22 cellular contexts compared by ENCODE assay signal in genomic region chr2:109202486-109202885, GRCh38.
"Had no signal": no experiment of that assay in that cellular context is flagged by ENCODE, and none has a peak within 500 bp of the region (broad histone marks: within the 10 kb centered on the region; RNA-seq: fewer than 3 reads in every experiment).

No MANE protein-coding gene starts in this region.

- H3K9ac ChIP-seq: KMS-11 had no signal

- H3K27me3 ChIP-seq: cardiac muscle cell had no signal

- H3K4me1 Mint-ChIP-seq: activated CD4-positive, alpha-beta T cell treated with anti-CD3 and anti-CD28 coated beads for 36 hours had no signal

- H3K4me3 Mint-ChIP-seq: activated CD4-positive, alpha-beta T cell treated with anti-CD3 and anti-CD28 coated beads for 36 hours; activated CD8-positive, alpha-beta T cell treated with anti-CD3 and anti-CD28 coated beads for 36 hours; activated naive CD8-positive, alpha-beta T cell treated with anti-CD3 and anti-CD28 coated beads, Interleukin-2, amount 50 U/mL, for 24 hours; activated T-cell treated with anti-CD3 and anti-CD28 coated beads, Interleukin-2, amount 50 U/mL, for 4 hours; T-helper 17 cell had no signal

- H3K36me3 Mint-ChIP-seq: activated naive CD4-positive, alpha-beta T cell treated with anti-CD3 and anti-CD28 coated beads, Interleukin-2, amount 50 U/mL, for 72 hours had no signal

- H3K4me2 ChIP-seq: KMS-11 had no signal

- ATAC-seq: activated CD4-positive, alpha-beta T cell treated with anti-CD3 and anti-CD28 coated beads for 36 hours; activated CD8-positive, alpha-beta T cell treated with anti-CD3 and anti-CD28 coated beads for 36 hours; activated naive CD4-positive, alpha-beta T cell treated with anti-CD3 and anti-CD28 coated beads, Interleukin-2, amount 50 U/mL, for 72 hours; activated naive CD8-positive, alpha-beta T cell treated with anti-CD3 and anti-CD28 coated beads, Interleukin-2, amount 50 U/mL, for 24 hours; activated T-cell treated with anti-CD3 and anti-CD28 coated beads, Interleukin-2, amount 50 U/mL, for 4 hours; PC-3; T-helper 17 cell had no signal

- H3K36me3 ChIP-seq: brain microvascular endothelial cell, cardiac muscle cell had no signal

- H3K9me3 Mint-ChIP-seq: activated CD8-positive, alpha-beta T cell treated with anti-CD3 and anti-CD28 coated beads for 36 hours; activated naive CD4-positive, alpha-beta T cell treated with anti-CD3 and anti-CD28 coated beads, Interleukin-2, amount 50 U/mL, for 72 hours; activated naive CD8-positive, alpha-beta T cell treated with anti-CD3 and anti-CD28 coated beads, Interleukin-2, amount 50 U/mL, for 24 hours; activated T-cell treated with anti-CD3 and anti-CD28 coated beads, Interleukin-2, amount 50 U/mL, for 4 hours had no signal

- H3K27me3 Mint-ChIP-seq: activated CD8-positive, alpha-beta T cell treated with anti-CD3 and anti-CD28 coated beads for 36 hours had no signal

- DNase-seq: activated CD4-positive, alpha-beta T cell treated with anti-CD3 and anti-CD28 coated beads for 36 hours; activated CD4-positive, CD25-positive, alpha-beta regulatory T cell; activated CD8-positive, alpha-beta T cell treated with anti-CD3 and anti-CD28 coated beads for 36 hours; activated naive CD4-positive, alpha-beta T cell treated with Interleukin-2 at 50 U/mL for 16 hours; activated naive CD8-positive, alpha-beta T cell treated with anti-CD3 and anti-CD28 coated beads, Interleukin-2, amount 50 U/mL, for 24 hours; activated T-cell treated with anti-CD3 and anti-CD28 coated beads, Interleukin-2, amount 50 U/mL, for 4 hours; amniotic stem cell; brain microvascular endothelial cell; MV-4-11; NCI-H1105; NCI-H1436 treated with DMSO at 0.1 percent for 48 hours; NCI-H187; NCI-H2081 treated with DMSO at 0.1 percent for 48 hours; NCI-H446; PC-3; SIG-M5; T-helper 17 cell; T1000 had no signal

- H3K27ac Mint-ChIP-seq: activated CD4-positive, alpha-beta T cell treated with anti-CD3 and anti-CD28 coated beads for 36 hours; activated CD8-positive, alpha-beta T cell treated with anti-CD3 and anti-CD28 coated beads for 36 hours; activated naive CD4-positive, alpha-beta T cell treated with anti-CD3 and anti-CD28 coated beads, Interleukin-2, amount 50 U/mL, for 72 hours; activated naive CD8-positive, alpha-beta T cell treated with anti-CD3 and anti-CD28 coated beads, Interleukin-2, amount 50 U/mL, for 24 hours; T-helper 17 cell had no signal

- H3K27ac ChIP-seq: brain microvascular endothelial cell, cardiac muscle cell, KMS-11, VCaP had no signal

- H3K4me3 ChIP-seq: cardiac muscle cell had no signal
